In the genomic region with DNA sequence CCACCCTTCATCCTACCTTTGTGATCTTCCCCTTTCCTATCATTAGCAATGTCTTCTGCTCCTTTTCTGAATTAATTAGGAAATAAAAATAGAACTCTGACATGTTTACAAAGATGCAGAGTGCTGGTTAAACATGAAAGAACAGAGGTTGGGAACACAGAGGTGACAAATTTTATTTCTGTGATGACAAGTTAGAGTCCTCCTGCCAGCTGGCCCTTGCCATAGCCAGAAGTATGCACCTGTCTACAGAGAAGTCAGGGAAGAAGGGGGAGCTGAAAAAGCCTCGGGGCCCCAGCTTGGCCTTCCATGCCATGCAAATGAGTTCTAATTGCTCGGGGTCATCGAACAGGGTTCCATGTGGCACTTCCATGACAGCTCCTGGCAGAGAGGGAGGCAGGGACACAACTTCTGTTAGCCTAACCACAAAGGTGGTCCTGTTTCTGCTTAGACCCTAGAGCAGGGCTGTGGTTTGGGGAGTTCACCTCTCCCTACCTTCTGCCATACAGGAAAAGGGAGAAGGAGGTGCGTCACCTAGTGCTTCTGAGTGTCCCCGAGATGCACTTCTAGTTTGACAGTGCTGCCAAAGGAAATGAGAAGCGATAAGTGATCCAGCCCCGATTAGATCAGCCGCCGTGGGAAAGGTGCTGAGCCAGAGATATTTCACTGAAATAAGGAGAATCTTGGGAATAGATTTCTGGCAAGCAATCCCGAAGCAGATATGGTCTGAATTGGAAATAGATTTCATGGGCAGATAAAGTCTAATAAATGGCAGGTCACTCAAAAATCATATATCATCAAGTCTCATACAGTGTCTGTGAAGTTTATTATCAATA, we compare ENCODE assay signal across 19 cellular contexts.
DNase-seq lines count a peak whose midpoint lies in the region; ATAC-seq and TF ChIP-seq lines count a peak whose summit lies in the region.
"Had no signal": no experiment of that assay in that cellular context is flagged by ENCODE, and none has a peak within 500 bp of the region (broad histone marks: within the 10 kb centered on the region; RNA-seq: fewer than 3 reads in every experiment).

No MANE protein-coding gene starts in this region.

- no peak overlapping the region for H3K4me3 Mint-ChIP-seq in nephron
- H3K4me3 Mint-ChIP-seq: activated B cell treated with CpG ODN at 0.5 μM for 24 hours; activated CD8-positive, alpha-beta T cell treated with anti-CD3 and anti-CD28 coated beads for 36 hours; activated T-cell treated with anti-CD3 and anti-CD28 coated beads, Interleukin-2, amount 50 U/mL, for 24 hours; CD4-positive, alpha-beta T cell; neural crest cell had no signal

- TF ChIP-seq CTCF in C4-2B (conservative IDR thresholded peaks at IDR 0.05) (no peak), LNCaP clone FGC (IDR thresholded peaks at IDR 0.05; ENCODE audit: control insufficient read depth, extremely low read depth, insufficient read depth) (0 out of 2 replicates have a peak, but pooled peaks have one; percentile 15), nephron (IDR thresholded peaks at IDR 0.05; ENCODE audit: unreplicated experiment in 3 of 3) (no peak)

- H3K9me3 Mint-ChIP-seq in nephron, result no peaks in the 10 kb centered on the region
- H3K9me3 Mint-ChIP-seq: activated B cell treated with CpG ODN at 0.5 μM for 24 hours; activated CD8-positive, alpha-beta T cell treated with anti-CD3 and anti-CD28 coated beads for 36 hours; activated T-cell treated with anti-CD3 and anti-CD28 coated beads, Interleukin-2, amount 50 U/mL, for 24 hours; CD4-positive, alpha-beta T cell; neural crest cell had no signal

- peak overlapping the region in 2 of 3 experiments; percentile 3 to 12 for H3K27ac Mint-ChIP-seq in nephron
- H3K27ac Mint-ChIP-seq: activated B cell treated with CpG ODN at 0.5 μM for 24 hours; activated CD8-positive, alpha-beta T cell treated with anti-CD3 and anti-CD28 coated beads for 36 hours; activated T-cell treated with anti-CD3 and anti-CD28 coated beads, Interleukin-2, amount 50 U/mL, for 24 hours; CD4-positive, alpha-beta T cell had no signal

- H3K36me3 Mint-ChIP-seq in nephron (ENCODE audit: low read depth), result no peaks in the 10 kb centered on the region

- no peak for ATAC-seq in HG03432 (IDR thresholded peaks at IDR 0.05; ENCODE audit: unreplicated experiment)
- no peak for ATAC-seq in esophagus mucosa
- ATAC-seq: activated CD8-positive, alpha-beta T cell treated with anti-CD3 and anti-CD28 coated beads for 36 hours had no signal

- H3K27me3 Mint-ChIP-seq in nephron (ENCODE audit: low read depth), result no peaks in the 10 kb centered on the region
- H3K27me3 Mint-ChIP-seq: activated B cell treated with CpG ODN at 0.5 μM for 24 hours; activated CD8-positive, alpha-beta T cell treated with anti-CD3 and anti-CD28 coated beads for 36 hours; activated T-cell treated with anti-CD3 and anti-CD28 coated beads, Interleukin-2, amount 50 U/mL, for 24 hours; CD4-positive, alpha-beta T cell had no signal

- H3K4me1 Mint-ChIP-seq in nephron, result peaks cover 29% of the 10 kb centered on the region

- H3K4me3 ChIP-seq in LNCaP clone FGC (ENCODE audit: low read depth, low read length), result no peak overlapping the region
- H3K4me3 ChIP-seq: SJSA1 had no signal

- DNase-seq in LNCaP clone FGC (ENCODE audit: low read depth) (peak; percentile 96), cerebellar cortex (ENCODE audit: low spot score) (peak; percentile 25), activated gamma-delta T cell treated with Interleukin-2 at 50 U/mL for 16 hours (no peak)
- no peak for DNase-seq in activated CD8-positive, alpha-beta memory T cell treated with anti-CD3 and anti-CD28 coated beads, Interleukin-2, amount 50 U/mL, for 48 hours
- DNase-seq: activated B cell treated with CpG ODN at 0.5 μM for 24 hours; activated CD8-positive, alpha-beta T cell treated with anti-CD3 and anti-CD28 coated beads for 36 hours; activated naive CD4-positive, alpha-beta T cell treated with anti-CD3 and anti-CD28 coated beads, Interleukin-2, amount 50 U/mL, for 16 hours; activated T-cell treated with anti-CD3 and anti-CD28 coated beads, Interleukin-2, amount 50 U/mL, for 24 hours; CD4-positive, alpha-beta T cell; mesenchymal stem cell; NCI-H187 treated with DMSO at 0.1 percent for 48 hours; NCI-H446 treated with DMSO at 0.1 percent for 48 hours; stimulated activated CD4-positive, alpha-beta T cell treated with anti-CD3 and anti-CD28 coated beads, Interleukin-12 subunit alpha, Interleukin-12 subunit beta, amount 100 ng/mL, for 4 hours had no signal

- H3K27ac ChIP-seq in C4-2B, result peak overlapping the region; percentile 71
- H3K27ac ChIP-seq: SJSA1 had no signal

Comparison
In these comparisons a context has a peak if more than half of its experiments do, and no peak if none do; other contexts are left out.
1. DNase-seq: peak in LNCaP clone FGC (single experiment) and cerebellar cortex (single experiment); none in activated CD8-positive, alpha-beta memory T cell treated with anti-CD3 and anti-CD28 coated beads, Interleukin-2, amount 50 U/mL, for 48 hours (single experiment) and activated gamma-delta T cell treated with Interleukin-2 at 50 U/mL for 16 hours (single experiment).